ENCODE assay signal across 23 cellular contexts in genomic region chr12:94340568-94340967, GRCh38.
DNase-seq lines count a peak whose midpoint lies in the region; ATAC-seq and TF ChIP-seq lines count a peak whose summit lies in the region.
"Had no signal": no experiment of that assay in that cellular context is flagged by ENCODE, and none has a peak within 500 bp of the region (broad histone marks: within the 10 kb centered on the region; RNA-seq: fewer than 3 reads in every experiment).

No MANE protein-coding gene starts in this region.

- DNase-seq in left colon: peak in 1 of 2 donors; percentile 37
- DNase-seq in mucosa of descending colon: peak in 2 of 3 donors; percentile 13 to 40
- no peak for DNase-seq in activated CD8-positive, alpha-beta T cell treated with anti-CD3 and anti-CD28 coated beads for 36 hours
- no peak for DNase-seq in SW 1271 (lab: John Stamatoyannopoulos, UW)
- DNase-seq: 8988T; ACHN; BE2C; C1 segment of cervical spinal cord; CD4-positive, alpha-beta memory T cell; CD4-positive, CD25-positive, alpha-beta regulatory T cell; CD8-positive, alpha-beta memory T cell; COR-L47; DMS 273 treated with DMSO at 0.1 percent for 48 hours; DMS153; DMS53; DMS79; DND-41; EL; GDM1 had no signal

- H3K36me3 Mint-ChIP-seq in activated CD8-positive, alpha-beta T cell treated with anti-CD3 and anti-CD28 coated beads for 36 hours (ENCODE audit: low read depth): peaks cover 31% of the 10 kb centered on the region

- H3K27me3 Mint-ChIP-seq in activated CD8-positive, alpha-beta T cell treated with anti-CD3 and anti-CD28 coated beads for 36 hours: no peaks in the 10 kb centered on the region
- H3K27me3 Mint-ChIP-seq: CD4-positive, alpha-beta memory T cell; CD4-positive, CD25-positive, alpha-beta regulatory T cell; CD8-positive, alpha-beta memory T cell had no signal

- H3K4me1 ChIP-seq in mucosa of descending colon (ENCODE audit: low read depth): peaks cover 2% of the 10 kb centered on the region
- H3K4me1 ChIP-seq: BE2C, BLaER1 had no signal

- CTCF ChIA-PET in activated CD8-positive, alpha-beta T cell treated with anti-CD3 and anti-CD28 coated beads for 36 hours (lab: Charles Lee): no interaction called here

- H3K4me3 Mint-ChIP-seq in activated CD8-positive, alpha-beta T cell treated with anti-CD3 and anti-CD28 coated beads for 36 hours: no peak overlapping the region
- H3K4me3 Mint-ChIP-seq: CD14-positive monocyte; CD4-positive, alpha-beta memory T cell; CD4-positive, CD25-positive, alpha-beta regulatory T cell; CD8-positive, alpha-beta memory T cell had no signal

- H3K36me3 ChIP-seq in mucosa of descending colon (ENCODE audit: low read depth): no peaks in the 10 kb centered on the region

- ATAC-seq in left colon: peak; percentile 77
- ATAC-seq in mucosa of descending colon: peak; percentile 33
- ATAC-seq in GM18519 (IDR thresholded peaks at IDR 0.05; ENCODE audit: low FRiP score, unreplicated experiment): no peak
- ATAC-seq in activated CD8-positive, alpha-beta T cell treated with anti-CD3 and anti-CD28 coated beads for 36 hours: no peak
- ATAC-seq: GM12878 had no signal

- H3K9me3 ChIP-seq in mucosa of descending colon: no peaks in the 10 kb centered on the region
- H3K9me3 ChIP-seq: BE2C had no signal

- H3K4me1 Mint-ChIP-seq in activated CD8-positive, alpha-beta T cell treated with anti-CD3 and anti-CD28 coated beads for 36 hours (ENCODE audit: low read depth): no peaks in the 10 kb centered on the region
- H3K4me1 Mint-ChIP-seq: CD4-positive, alpha-beta memory T cell; CD8-positive, alpha-beta memory T cell had no signal

- intact Hi-C loops in left colon (cut with DNase I, micrococcal nuclease) (no loop called here), mucosa of descending colon (cut with DNase I, micrococcal nuclease) (no loop called here)
- intact Hi-C loops in activated CD8-positive, alpha-beta T cell treated with anti-CD3 and anti-CD28 coated beads for 36 hours (cut with micrococcal nuclease): no loop called here

- peaks cover 1% of the 10 kb centered on the region for H3K9me3 Mint-ChIP-seq in activated CD8-positive, alpha-beta T cell treated with anti-CD3 and anti-CD28 coated beads for 36 hours
- H3K9me3 Mint-ChIP-seq: CD8-positive, alpha-beta memory T cell had no signal

- no peak overlapping the region for H3K4me3 ChIP-seq in mucosa of descending colon
- H3K4me3 ChIP-seq: BLaER1, GM12878 had no signal

- POLR2A ChIA-PET in activated CD8-positive, alpha-beta T cell treated with anti-CD3 and anti-CD28 coated beads for 36 hours (lab: Charles Lee): no interaction called here

- TF ChIP-seq CTCF in mucosa of descending colon (IDR thresholded peaks at IDR 0.05): no peak
- TF ChIP-seq CTCF in activated CD8-positive, alpha-beta T cell treated with anti-CD3 and anti-CD28 coated beads for 36 hours (IDR thresholded peaks at IDR 0.05): no peak

- H3K27ac Mint-ChIP-seq in activated CD8-positive, alpha-beta T cell treated with anti-CD3 and anti-CD28 coated beads for 36 hours: no peak overlapping the region
- H3K27ac Mint-ChIP-seq: CD4-positive, CD25-positive, alpha-beta regulatory T cell; CD8-positive, alpha-beta memory T cell had no signal

Comparison
In these comparisons a context has a peak if more than half of its experiments do, and no peak if none do; other contexts are left out.
1. ATAC-seq: peak in left colon (single experiment) and mucosa of descending colon (single experiment); none in GM18519 (single experiment) and activated CD8-positive, alpha-beta T cell treated with anti-CD3 and anti-CD28 coated beads for 36 hours (single experiment).
2. DNase-seq: peak in mucosa of descending colon (2 of 3); none in activated CD8-positive, alpha-beta T cell treated with anti-CD3 and anti-CD28 coated beads for 36 hours (single experiment) and SW 1271 (0 of 2).